ENCODE assay signal across 8 cellular contexts in the genomic region with DNA sequence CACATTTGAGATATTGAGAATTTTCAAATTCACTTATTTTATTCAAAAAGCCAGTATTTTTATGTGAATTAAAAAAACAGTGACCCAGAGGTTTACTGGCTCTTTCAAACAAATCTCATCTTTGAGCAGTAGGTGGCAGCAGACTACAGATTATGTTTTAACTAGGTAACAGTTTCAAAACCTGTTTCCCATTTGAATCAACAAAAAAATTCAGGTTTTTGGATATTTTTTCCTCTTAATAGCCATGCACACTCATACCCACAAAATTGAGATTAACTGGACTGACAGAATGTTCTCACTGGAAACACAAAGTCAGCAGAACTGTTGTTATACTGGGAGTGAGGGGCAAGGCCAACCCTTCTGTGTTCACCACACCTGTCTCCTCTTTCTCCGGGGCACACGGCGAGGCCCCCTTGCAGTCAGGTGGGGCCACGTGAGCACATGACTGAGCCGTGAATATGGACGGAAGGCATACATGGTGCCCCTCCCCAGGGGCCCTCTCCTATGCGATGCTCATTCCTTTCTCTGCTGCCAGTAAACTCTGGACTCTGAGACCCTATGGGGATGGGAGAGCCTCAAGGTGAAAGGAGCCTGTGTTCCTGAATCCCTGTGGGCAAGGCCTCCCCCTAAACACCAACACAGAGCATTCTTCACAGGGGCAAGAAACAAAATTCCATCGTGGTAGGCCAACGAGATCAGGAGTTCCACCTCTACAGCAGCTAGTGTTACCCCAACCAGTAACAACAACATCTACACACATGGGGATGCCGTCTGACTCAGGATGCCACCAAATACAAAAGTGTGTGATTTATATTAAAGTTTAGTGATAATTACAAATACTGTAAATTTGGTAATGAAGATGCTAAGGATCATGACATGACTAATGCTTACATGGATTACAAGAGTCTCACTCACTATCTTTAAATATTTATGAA.
DNase-seq lines count a peak whose midpoint lies in the region; ATAC-seq and TF ChIP-seq lines count a peak whose summit lies in the region.

No MANE protein-coding gene starts in this region.

- no peak overlapping the region for H3K56ac ChIP-seq in IMR-90 (ENCODE audit: extremely low read depth, insufficient read depth, low read length)

- peaks cover 14% of the 10 kb centered on the region for H3K4me1 ChIP-seq in IMR-90 (ENCODE audit: control insufficient read depth, insufficient read depth, low read length)
- no peaks in the 10 kb centered on the region for H3K4me1 ChIP-seq in PC-3 (ENCODE audit: insufficient read depth, low read length)
- peaks cover 4% of the 10 kb centered on the region for H3K4me1 ChIP-seq in body of pancreas

- peak overlapping the region; percentile 57 for H3K27ac Mint-ChIP-seq in activated naive CD4-positive, alpha-beta T cell treated with anti-CD3 and anti-CD28 coated beads, Interleukin-2, amount 10 ng/mL, durations not matched to agents 7 days and 5 days

- TF ChIP-seq CTCF in IMR-90 (conservative IDR thresholded peaks at IDR 0.05; ENCODE audit: low read depth, low read length) (peak; percentile 82), PC-3 (conservative IDR thresholded peaks at IDR 0.05; ENCODE audit: low read depth, low read length) (peak; percentile 89), body of pancreas (IDR thresholded peaks at IDR 0.05) (peak; percentile 38 to 88 (median 79))

- no peak overlapping the region for H2BK15ac ChIP-seq in IMR-90 (ENCODE audit: low read depth, low read length)

- H2BK20ac ChIP-seq in IMR-90 (ENCODE audit: low read depth, low read length), result no peak overlapping the region

- peak overlapping the region; percentile 39; the same call in 1 of the 2 replicates for H3K27ac ChIP-seq in IMR-90 (ENCODE audit: insufficient read depth, low read length)
- H3K27ac ChIP-seq in PC-3 (ENCODE audit: low read length), result no peak overlapping the region
- H3K27ac ChIP-seq in body of pancreas, result no peak overlapping the region

- H3K79me1 ChIP-seq in IMR-90 (ENCODE audit: low read depth in 1 of 2, low read length in 2 of 2), result peaks cover 5 to 20% of the 10 kb centered on the region in 2 experiments; a peak in 3 of 4 replicates

- no peak overlapping the region for H4K8ac ChIP-seq in IMR-90 (ENCODE audit: low read depth in 2 of 2, low read length in 2 of 2)

- peak overlapping the region; percentile 10 for H3K4ac ChIP-seq in IMR-90 (ENCODE audit: low read depth, low read length)

- H3K18ac ChIP-seq in IMR-90 (ENCODE audit: low read depth, low read length), result no peak overlapping the region

- peaks cover 32% of the 10 kb centered on the region for H3K36me3 ChIP-seq in IMR-90 (ENCODE audit: control insufficient read depth, insufficient read depth, low read length)
- H3K36me3 ChIP-seq in PC-3 (ENCODE audit: low read depth, low read length), result peaks cover under 1% of the 10 kb centered on the region; the same call in 1 of the 2 replicates
- peaks cover 8 to 13% of the 10 kb centered on the region in 2 donors for H3K36me3 ChIP-seq in body of pancreas (replicated peaks in 1 of 2; ENCODE audit: insufficient read depth in 1 of 2, low read depth in 2 of 2)

- dilution Hi-C loops in IMR-90 (cut with HindIII; ENCODE audit: low sequenced_read_pairs, unreplicated experiment), result no loop called here

- H3K23ac ChIP-seq in IMR-90 (ENCODE audit: low read depth, low read length), result 0 out of 2 replicates have a peak overlapping the region, but pooled peaks have one; percentile 2

- H4K20me1 ChIP-seq in IMR-90 (ENCODE audit: insufficient read depth, low read length) (peaks cover 6% of the 10 kb centered on the region; the same call in 1 of the 2 replicates), PC-3 (ENCODE audit: low read length) (no peaks in the 10 kb centered on the region)

- no peaks in the 10 kb centered on the region for H3K9me3 Mint-ChIP-seq in activated naive CD4-positive, alpha-beta T cell treated with anti-CD3 and anti-CD28 coated beads, Interleukin-2, amount 10 ng/mL, durations not matched to agents 7 days and 5 days

- intact Hi-C loops in IMR-90 (cut with micrococcal nuclease) (loop anchor here (1.0 to 10.0 kb wide), 8 partner anchors 55 to 735 kb away; a partner anchor contains a TSS), PC-3 (cut with micrococcal nuclease) (loop anchor here (1.0 to 5.0 kb wide), 6 partner anchors 52 to 314 kb away; a partner anchor contains a TSS), body of pancreas (cut with DNase I) (loop anchor here (5.0 to 10.0 kb wide), 2 partner anchors 52 to 315 kb away; a partner anchor contains a TSS)

- H3K9me3 ChIP-seq in IMR-90 (ENCODE audit: control insufficient read depth, insufficient read depth, low read length) (no peaks in the 10 kb centered on the region), PC-3 (ENCODE audit: low read length) (no peaks in the 10 kb centered on the region), body of pancreas (no peaks in the 10 kb centered on the region)

- ATAC-seq in IMR-90 (ENCODE audit: low read depth), result peak; percentile 56
- ATAC-seq in PC-3, result peak; percentile 61
- ATAC-seq in body of pancreas, result peak; percentile 74
- ATAC-seq in stimulated activated naive CD8-positive, alpha-beta T cell treated with anti-CD3 and anti-CD28 coated beads, Interleukin-15, Interleukin-2, amounts not matched to agents 100 U/mL and 50 U/mL, for 24 hours, result peak; percentile 41
- ATAC-seq in GM21423 (IDR thresholded peaks at IDR 0.05; ENCODE audit: unreplicated experiment), result no peak

- H3K9me1 ChIP-seq in IMR-90 (ENCODE audit: insufficient read depth, low read length), result 0 out of 2 replicates have a peak, but pooled peaks cover 5% of the 10 kb centered on the region

- peaks cover 67% of the 10 kb centered on the region for H3K36me3 Mint-ChIP-seq in activated naive CD4-positive, alpha-beta T cell treated with anti-CD3 and anti-CD28 coated beads, Interleukin-2, amount 10 ng/mL, durations not matched to agents 7 days and 5 days

- no TSS peak for BruUV-seq in IMR-90 (replicated peaks; lab: Mats Ljungman, UMichigan)
- no TSS peak for BruUV-seq in PC-3 (replicated peaks; lab: Mats Ljungman, UMichigan)

- H3K14ac ChIP-seq in IMR-90 (replicated peaks; ENCODE audit: low read depth, low read length), result 0 out of 2 replicates have a peak overlapping the region, but pooled peaks have one; percentile 2

- no peak overlapping the region for H3K4me3 Mint-ChIP-seq in activated naive CD4-positive, alpha-beta T cell treated with anti-CD3 and anti-CD28 coated beads, Interleukin-2, amount 10 ng/mL, durations not matched to agents 7 days and 5 days

- no peaks in the 10 kb centered on the region for H3K27me3 Mint-ChIP-seq in activated naive CD4-positive, alpha-beta T cell treated with anti-CD3 and anti-CD28 coated beads, Interleukin-2, amount 10 ng/mL, durations not matched to agents 7 days and 5 days

- H2AFZ ChIP-seq in IMR-90 (replicated peaks; ENCODE audit: low read length, poor library complexity), result no peak overlapping the region
- no peak overlapping the region for H2AFZ ChIP-seq in PC-3 (ENCODE audit: low read length)

- no peaks in the 10 kb centered on the region for H3F3A ChIP-seq in PC-3 (ENCODE audit: low read length, unreplicated experiment)

- no peak overlapping the region for H2BK120ac ChIP-seq in IMR-90 (ENCODE audit: low read depth, low read length)

- CTCF ChIA-PET in activated naive CD4-positive, alpha-beta T cell treated with anti-CD3 and anti-CD28 coated beads, Interleukin-2, amount 10 ng/mL, durations not matched to agents 7 days and 5 days (lab: Charles Lee), result interaction anchor here (0.7 to 14.8 kb wide), 25 partner anchors 9 to 313 kb away, joined by 3 to 187 read pairs (median 4); no protein-coding TSS in a partner anchor
- CTCF ChIA-PET in IMR-90 (lab: Yijun Ruan, JAX), result interaction anchor here (0.7 to 1.2 kb wide), 6 partner anchors 196 to 314 kb away, joined by 3 to 7 read pairs (median 3); no protein-coding TSS in a partner anchor
- CTCF ChIA-PET in PC-3 (lab: Charles Lee), result interaction anchor here (0.7 to 2.0 kb wide), 6 partner anchors 16 to 313 kb away, joined by 3 to 9 read pairs (median 4); no protein-coding TSS in a partner anchor

- no peak overlapping the region for H4K5ac ChIP-seq in IMR-90 (ENCODE audit: low read depth, low read length)

- in situ Hi-C loops in IMR-90 (cut with MboI; ENCODE audit: low sequenced_read_pairs), result loop anchor here (10.0 kb wide), 1 partner anchor 202 kb away; no protein-coding TSS in a partner anchor

- peaks cover 23% of the 10 kb centered on the region for H3K4me1 Mint-ChIP-seq in activated naive CD4-positive, alpha-beta T cell treated with anti-CD3 and anti-CD28 coated beads, Interleukin-2, amount 10 ng/mL, durations not matched to agents 7 days and 5 days

- H3K79me2 ChIP-seq in PC-3 (ENCODE audit: low read length), result no peaks in the 10 kb centered on the region

- H3K9ac ChIP-seq in IMR-90 (ENCODE audit: low read depth, low read length), result no peak overlapping the region; the same call in 1 of the 2 replicates
- H3K9ac ChIP-seq in PC-3 (ENCODE audit: low read length), result no peak overlapping the region

- H3K4me2 ChIP-seq in IMR-90 (ENCODE audit: low read depth, low read length), result peak overlapping the region; percentile 59
- no peak overlapping the region for H3K4me2 ChIP-seq in PC-3 (ENCODE audit: low read length)

- POLR2A ChIA-PET in IMR-90 (lab: Charles Lee; ENCODE audit: unreplicated experiment) (interaction anchor here (0.6 kb wide), 1 partner anchor 190 kb away, joined by 3 read pairs; no protein-coding TSS in a partner anchor), PC-3 (lab: Charles Lee; ENCODE audit: unreplicated experiment) (no interaction called here)

- TF ChIP-seq POLR2A in IMR-90 (IDR thresholded peaks at IDR 0.05; ENCODE audit: low read depth, low read length) (no peak), body of pancreas (IDR thresholded peaks at IDR 0.05) (no peak)

- no peaks in the 10 kb centered on the region for H3K9me2 ChIP-seq in PC-3 (replicated peaks; ENCODE audit: low read length)

- H3K27me3 ChIP-seq in IMR-90 (ENCODE audit: control insufficient read depth, insufficient read depth, low read length) (no peaks in the 10 kb centered on the region), PC-3 (ENCODE audit: low read length) (no peaks in the 10 kb centered on the region), body of pancreas (no peaks in the 10 kb centered on the region)

- H2AK5ac ChIP-seq in IMR-90 (ENCODE audit: low read depth, low read length), result peak overlapping the region; percentile 79

- WGBS in IMR-90 (ENCODE audit: extremely low coverage in 2 of 2, insufficient read length in 1 of 2), 2 experiments, result 7% methylated on average over 3 of the region's 10 CpGs; no CpG with 5 or more reads in 1 of the 2 experiments
- WGBS in body of pancreas, 2 donors, result 44% methylated on average over 10 of the region's 10 CpGs

- H2AK9ac ChIP-seq in IMR-90 (replicated peaks; ENCODE audit: low read depth, low read length, poor library complexity), result peak overlapping the region; percentile 17

- H3K4me3 ChIP-seq in IMR-90 (ENCODE audit: insufficient read depth, low read depth, low read length), result no peak overlapping the region
- no peak overlapping the region for H3K4me3 ChIP-seq in PC-3 (ENCODE audit: low read length)
- no peak overlapping the region for H3K4me3 ChIP-seq in body of pancreas

- H2BK5ac ChIP-seq in IMR-90 (ENCODE audit: low read depth, low read length, poor library complexity, severe bottlenecking), result peak overlapping the region; percentile 36

- peak overlapping the region; percentile 12; the same call in 1 of the 2 replicates for H4K91ac ChIP-seq in IMR-90 (ENCODE audit: insufficient read depth, low read depth, low read length)

- peak; percentile 84 for TF ChIP-seq RAD21 in IMR-90 (IDR thresholded peaks at IDR 0.05; ENCODE audit: low read length)

- DNase-seq in activated naive CD4-positive, alpha-beta T cell treated with anti-CD3 and anti-CD28 coated beads, Interleukin-2, amount 10 ng/mL, durations not matched to agents 7 days and 5 days, result peak; percentile 54
- DNase-seq in activated naive CD4-positive, alpha-beta T cell treated with anti-CD3 and anti-CD28 coated beads, Interleukin-2, amount 50 U/mL, for 16 hours, result no peak
- DNase-seq in IMR-90, result peak; percentile 70
- DNase-seq in PC-3, result peak; percentile 87
- peak; percentile 45 to 78 (median 54) for DNase-seq in body of pancreas
- peak; percentile 92 for DNase-seq in inferior parietal cortex (ENCODE audit: extremely low spot score)
- DNase-seq in stimulated activated naive CD8-positive, alpha-beta T cell treated with anti-CD3 and anti-CD28 coated beads, Interleukin-15, Interleukin-2, amounts not matched to agents 100 U/mL and 50 U/mL, for 24 hours, result peak; percentile 46
